In the genomic region with DNA sequence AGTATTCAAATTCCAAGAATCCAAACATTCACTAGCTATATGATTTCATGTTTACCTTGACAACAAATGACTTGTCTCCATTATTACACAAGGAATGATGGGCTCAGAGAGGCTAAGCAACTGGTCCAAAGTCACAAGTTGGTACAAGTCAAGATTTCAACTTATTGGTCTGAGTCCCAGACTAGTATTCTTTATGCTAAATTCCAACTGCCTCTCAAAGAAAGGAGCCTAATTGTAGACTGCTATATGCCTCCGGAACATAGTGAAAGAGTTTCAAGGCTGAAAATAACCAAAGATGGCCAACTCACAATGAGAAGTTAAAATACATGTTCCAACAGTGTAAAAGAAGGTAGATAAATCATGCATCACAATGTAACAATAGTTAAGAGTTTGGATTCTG, we compare ENCODE assay signal across 8 cellular contexts. TPM values are rescaled to one million over a fixed set of nuclear protein-coding genes. Genes with fewer than 3 reads are reported as not detected.
DNase-seq lines count a peak whose midpoint lies in the region; ATAC-seq, FAIRE-seq and TF ChIP-seq lines count a peak whose summit lies in the region.

No MANE protein-coding gene starts in this region.

- H3K27ac Mint-ChIP-seq in naive thymus-derived CD8-positive, alpha-beta T cell, result peak overlapping the region; percentile 89 to 100 (median 99)

- intact Hi-C loops in A673 (cut with micrococcal nuclease; ENCODE audit: unreplicated experiment), result no loop called here

- no peaks in the 10 kb centered on the region for H3K9me3 ChIP-seq in A673 (ENCODE audit: low read depth, low read length, poor library complexity, severe bottlenecking)

- H3K4me3 ChIP-seq in A673 (ENCODE audit: low read depth, low read length, poor library complexity, severe bottlenecking) (no peak overlapping the region), bronchial epithelial cell (ENCODE audit: low read depth, low read length) (no peak overlapping the region)

- peaks cover 0 to 2% (median 0%) of the 10 kb centered on the region in 9 donors for H3K9me3 Mint-ChIP-seq in naive thymus-derived CD8-positive, alpha-beta T cell

- BruUV-seq in A673 (replicated peaks; lab: Mats Ljungman, UMichigan), result no TSS peak

- no peaks in the 10 kb centered on the region for H3K27me3 ChIP-seq in A673 (replicated peaks; ENCODE audit: insufficient read depth, low read depth, low read length, poor library complexity)
- no peaks in the 10 kb centered on the region for H3K27me3 ChIP-seq in bronchial epithelial cell (ENCODE audit: control insufficient read depth, insufficient read depth, low read length)

- FAIRE-seq in bronchial epithelial cell (lab: Jason Lieb, UNC) (no peak), urothelium cell line (lab: Jason Lieb, UNC) (no peak)

- POLR2A ChIA-PET in A673 (lab: Charles Lee; ENCODE audit: low non-redundant PET), result no interaction called here
- POLR2A ChIA-PET in naive thymus-derived CD8-positive, alpha-beta T cell (lab: Charles Lee), result interaction anchor here (0.6 to 11.7 kb wide), 18 partner anchors 6 to 432 kb away, joined by 3 to 171 read pairs (median 4); a partner anchor contains a TSS

- H3K27me3 Mint-ChIP-seq in naive thymus-derived CD8-positive, alpha-beta T cell, result no peaks in the 10 kb centered on the region

- CTCF ChIA-PET in A673 (lab: Charles Lee), result no interaction called here

- TF ChIP-seq CTCF in A673 (conservative IDR thresholded peaks at IDR 0.05; ENCODE audit: low read depth, low read length) (no peak), bronchial epithelial cell (IDR thresholded peaks at IDR 0.05; ENCODE audit: insufficient read depth, low read length, severe bottlenecking) (no peak)

- H3K4me1 Mint-ChIP-seq in naive thymus-derived CD8-positive, alpha-beta T cell, result peaks cover 34 to 64% (median 43%) of the 10 kb centered on the region in 4 donors

- peak overlapping the region; percentile 81 for H3K27ac ChIP-seq in A673 (ENCODE audit: low read depth, low read length, poor library complexity, severe bottlenecking)

- DNase-seq in A673 (ENCODE audit: low spot score) (no peak), HT-29 (ENCODE audit: low spot score) (peak; percentile 11), bronchial epithelial cell (ENCODE audit: low read depth) (peak; percentile 97), activated gamma-delta T cell (lab: John Stamatoyannopoulos, UW) (no peak), EL (no peak), urothelium cell line (ENCODE audit: low spot score) (no peak)
- no peak for DNase-seq in naive thymus-derived CD8-positive, alpha-beta T cell

- peak overlapping the region; percentile 89 to 100 (median 98) for H3K4me3 Mint-ChIP-seq in naive thymus-derived CD8-positive, alpha-beta T cell

- peaks cover 24% of the 10 kb centered on the region for H3K36me3 ChIP-seq in A673 (ENCODE audit: insufficient read depth, low read length, poor library complexity, severe bottlenecking)
- H3K36me3 ChIP-seq in bronchial epithelial cell (ENCODE audit: control insufficient read depth, insufficient read depth, low read length), result no peaks in the 10 kb centered on the region

- H3K36me3 Mint-ChIP-seq in naive thymus-derived CD8-positive, alpha-beta T cell, result peaks cover 51 to 75% (median 59%) of the 10 kb centered on the region in 3 donors

- H3K4me1 ChIP-seq in A673 (ENCODE audit: insufficient read depth, low read length, poor library complexity, severe bottlenecking), result peaks cover 67% of the 10 kb centered on the region

- ATAC-seq in naive thymus-derived CD8-positive, alpha-beta T cell, result no peak
- ATAC-seq in GM21786 (IDR thresholded peaks at IDR 0.05; ENCODE audit: unreplicated experiment), result no peak

RNA-seq across cellular contexts. Expression of a gene that starts 7.5 kb away (rescaled TPM):
- 18.0 and 23.2 TPM in 2 replicates for total RNA-seq in A673 (2021)
- total RNA-seq in HT-29 (2014; rRNA removed; shearing (Covaris generic)), result 4.3 and 12.4 TPM in 2 replicates
- 10.9 and 14.7 TPM in 2 replicates for total RNA-seq in bronchial epithelial cell
- 100 to 1,000 TPM; 537 to 544 TPM for total RNA-seq in naive thymus-derived CD8-positive, alpha-beta T cell
- polyA plus RNA-seq in naive thymus-derived CD8-positive, alpha-beta T cell, result 100 to 1,000 TPM; 705 to 889 (median 719) TPM

Comparison
In these comparisons a context has a peak if more than half of its experiments do, and no peak if none do; other contexts are left out.
1. DNase-seq: peak in HT-29 (single experiment) and bronchial epithelial cell (single experiment); none in A673 (single experiment), naive thymus-derived CD8-positive, alpha-beta T cell (0 of 10), activated gamma-delta T cell (single experiment), EL (single experiment) and urothelium cell line (single experiment).
2. RNA of a gene that starts 7.5 kb away (total RNA-seq): 537 to 544 TPM in naive thymus-derived CD8-positive, alpha-beta T cell; 18.0 to 23.2 TPM in A673, 10.9 to 14.7 TPM in bronchial epithelial cell and 4.3 to 12.4 TPM in HT-29; every median in the first group is over 10 times any median in the second.